ENCODE assay signal across 12 cellular contexts in the genomic region with DNA sequence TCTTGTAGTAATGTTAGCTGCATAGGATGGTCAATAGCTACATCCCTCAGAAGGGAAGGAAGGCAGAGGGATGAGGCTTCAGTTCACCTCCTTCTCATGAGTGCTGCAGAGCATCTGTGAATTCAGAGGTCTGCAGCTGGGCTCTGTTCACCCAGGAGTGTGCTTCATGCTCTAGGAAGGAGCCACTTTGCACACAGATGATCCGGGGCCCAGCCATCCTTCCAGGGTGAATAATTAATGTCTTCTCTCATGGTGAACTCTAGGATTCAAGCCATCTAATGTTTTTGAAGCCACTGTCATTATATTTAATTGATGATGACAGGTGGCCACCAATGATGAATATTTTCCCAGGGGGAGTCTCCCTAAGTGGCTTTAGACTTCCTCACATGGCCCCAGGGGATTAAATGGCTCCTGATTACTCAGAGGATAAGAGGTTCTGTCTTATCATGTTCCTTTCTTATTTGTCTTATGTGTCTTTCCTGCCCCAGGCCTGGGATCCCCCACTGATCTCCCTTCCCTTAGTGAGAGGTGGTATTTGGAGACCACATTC. TPM values are rescaled to one million over a fixed set of nuclear protein-coding genes. Genes with fewer than 3 reads are reported as not detected.
DNase-seq lines count a peak whose midpoint lies in the region; ATAC-seq, FAIRE-seq and TF ChIP-seq lines count a peak whose summit lies in the region.
"Not testable (repeated sequence)": the region's sequence is repeated elsewhere in the genome, so short reads cannot be mapped to it uniquely, and the experiment has no call there.
"Had no signal": no experiment of that assay in that cellular context is flagged by ENCODE, and none has a peak within 500 bp of the region (broad histone marks: within the 10 kb centered on the region; RNA-seq: fewer than 3 reads in every experiment).

No MANE protein-coding gene starts in this region.

- CTCF ChIA-PET in OCI-LY7 (lab: Charles Lee; ENCODE audit: unreplicated experiment) = interaction anchor here (0.7 kb wide), 1 partner anchor 34 kb away, joined by 3 read pairs; no protein-coding TSS in a partner anchor

- not testable (repeated sequence) for H3K9ac ChIP-seq in BLaER1 treated with 17β-estradiol and CSF1 and Interleukin-3, amounts not matched to agents 10 nM and 100 nM; Karpas-422 (ENCODE audit: low read length); keratinocyte (ENCODE audit: control insufficient read depth, extremely low read depth, insufficient read depth, low read length)

- not testable (repeated sequence) for H3K9me2 ChIP-seq in Karpas-422 (replicated peaks; ENCODE audit: insufficient read depth, low read length); OCI-LY7 (ENCODE audit: insufficient read depth, low read length)

- H3K9me3 ChIP-seq in BLaER1 treated with 17β-estradiol and CSF1 and Interleukin-3, amounts not matched to agents 10 nM and 100 nM (replicated peaks in 1 of 11); Karpas-422 (ENCODE audit: low read length); OCI-LY7 (ENCODE audit: low read length); keratinocyte (ENCODE audit: control insufficient read depth, low read depth, low read length): not testable (repeated sequence)

- not testable (repeated sequence) for BruUV-seq in OCI-LY7 (replicated peaks; lab: Mats Ljungman, UMichigan)

- H3K4me2 ChIP-seq in BLaER1 treated with 17β-estradiol and CSF1 and Interleukin-3, amounts not matched to agents 10 nM and 100 nM = peak overlapping the region; percentile 23 to 98 (median 90); a peak in 19 of 22 replicates
- peak overlapping the region; percentile 52 for H3K4me2 ChIP-seq in Karpas-422 (ENCODE audit: low read depth, low read length, poor library complexity, severe bottlenecking)
- peak overlapping the region; percentile 77; the same call in 1 of the 2 replicates for H3K4me2 ChIP-seq in OCI-LY7 (ENCODE audit: low read length)
- not testable (repeated sequence) for H3K4me2 ChIP-seq in keratinocyte (ENCODE audit: control insufficient read depth, extremely low read depth, insufficient read depth, low read depth, low read length)

- POLR2A ChIA-PET in OCI-LY7 (lab: Charles Lee) = interaction anchor here (1.2 to 8.1 kb wide), 3 partner anchors 9 to 37 kb away, joined by 3 to 93 read pairs (median 9); no protein-coding TSS in a partner anchor

- H3K27me3 ChIP-seq in BLaER1 treated with 17β-estradiol and CSF1 and Interleukin-3, amounts not matched to agents 10 nM and 100 nM; Karpas-422 (ENCODE audit: low read length): not testable (repeated sequence)
- H3K27me3 ChIP-seq in keratinocyte (ENCODE audit: control insufficient read depth, extremely low read depth, insufficient read depth, low read length) = peaks cover 11% of the 10 kb centered on the region

- FAIRE-seq in keratinocyte (lab: Jason Lieb, UNC) = peak; percentile 70

- intact Hi-C loops in OCI-LY7 (cut with micrococcal nuclease; ENCODE audit: unreplicated experiment) = not testable (repeated sequence)

- TF ChIP-seq CTCF in OCI-LY7 (conservative IDR thresholded peaks at IDR 0.05; ENCODE audit: low read length); keratinocyte (optimal IDR thresholded peaks at IDR 0.05 in 1 of 3, IDR thresholded peaks at IDR 0.05 in 1 of 3, conservative IDR thresholded peaks at IDR 0.05 in 1 of 3; ENCODE audit: extremely low read depth in 1 of 3, insufficient read depth in 2 of 3, low read length in 3 of 3); omental fat pad (IDR thresholded peaks at IDR 0.05): not testable (repeated sequence)

- H3K27me3 Mint-ChIP-seq in stimulated activated naive B cell treated with anti-CD40 and anti-IgM and Interleukin-4, amounts not matched to agents 10 μg/mL and 1 μg/mL and 100 μg/mL, for 72 hours = not testable (repeated sequence)

- H2AFZ ChIP-seq in Karpas-422 (ENCODE audit: low read length); OCI-LY7 (ENCODE audit: low read length); keratinocyte (ENCODE audit: control insufficient read depth, low read length): not testable (repeated sequence)

- peaks cover 11 to 20% of the 10 kb centered on the region in 2 donors for H3K36me3 Mint-ChIP-seq in stimulated activated naive B cell treated with anti-CD40 and anti-IgM and Interleukin-4, amounts not matched to agents 10 μg/mL and 1 μg/mL and 100 μg/mL, for 72 hours

- peaks cover 0 to 66% (median 0%) of the 10 kb centered on the region in 11 experiments; a peak in 5 of 22 replicates for H4K20me1 ChIP-seq in BLaER1 treated with 17β-estradiol and CSF1 and Interleukin-3, amounts not matched to agents 10 nM and 100 nM
- peaks cover 62% of the 10 kb centered on the region for H4K20me1 ChIP-seq in Karpas-422 (ENCODE audit: insufficient read depth, low read depth, low read length)
- H4K20me1 ChIP-seq in OCI-LY7 (ENCODE audit: insufficient read depth, low read length); keratinocyte (ENCODE audit: control insufficient read depth, extremely low read depth, insufficient read depth, low read length): not testable (repeated sequence)

- H3K4me1 Mint-ChIP-seq in stimulated activated naive B cell treated with anti-CD40 and anti-IgM and Interleukin-4, amounts not matched to agents 10 μg/mL and 1 μg/mL and 100 μg/mL, for 72 hours = peaks cover 74 to 87% of the 10 kb centered on the region in 2 donors

- ATAC-seq in omental fat pad (ENCODE audit: low FRiP score) = not testable (repeated sequence)
- ATAC-seq in stimulated activated naive B cell treated with anti-CD40 and anti-IgM and Interleukin-4, amounts not matched to agents 10 μg/mL and 1 μg/mL and 100 μg/mL, for 72 hours (replicated peaks) = peak; percentile 18 to 37

- H3K79me2 ChIP-seq in Karpas-422 (ENCODE audit: low read length); keratinocyte (ENCODE audit: control insufficient read depth, insufficient read depth, low read length): not testable (repeated sequence)
- H3K79me2 ChIP-seq in OCI-LY7 (ENCODE audit: insufficient read depth, low read depth, low read length) = peaks cover 17% of the 10 kb centered on the region

- H3K36me3 ChIP-seq in BLaER1 treated with 17β-estradiol and CSF1 and Interleukin-3, amounts not matched to agents 10 nM and 100 nM = peaks cover 0 to 34% (median 0%) of the 10 kb centered on the region in 11 experiments; a peak in 5 of 22 replicates
- H3K36me3 ChIP-seq in Karpas-422 (ENCODE audit: insufficient read depth, low read length); keratinocyte (ENCODE audit: control insufficient read depth in 2 of 2, extremely low read depth in 1 of 2, insufficient read depth in 2 of 2, low read length in 2 of 2): not testable (repeated sequence)
- H3K36me3 ChIP-seq in OCI-LY7 (ENCODE audit: insufficient read depth, low read length) = peaks cover 54% of the 10 kb centered on the region

- dilution Hi-C loops in keratinocyte (cut with MboI; ENCODE audit: extremely low pct_ligation_motif_present, low sequenced_read_pairs) = not testable (repeated sequence)

- peak overlapping the region in 3 of 11 experiments; percentile 43 to 67 (median 47); a peak in 3 of 22 replicates for H3K27ac ChIP-seq in BLaER1 treated with 17β-estradiol and CSF1 and Interleukin-3, amounts not matched to agents 10 nM and 100 nM
- H3K27ac ChIP-seq in Karpas-422 (ENCODE audit: low read length) (peak overlapping the region; percentile 13; the same call in 1 of the 2 replicates), OCI-LY7 (ENCODE audit: low read depth, low read length, poor library complexity, severe bottlenecking) (peak overlapping the region; percentile 81)
- H3K27ac ChIP-seq in keratinocyte (ENCODE audit: control insufficient read depth, insufficient read depth, low read length) = not testable (repeated sequence)

- H3K9me3 Mint-ChIP-seq in stimulated activated naive B cell treated with anti-CD40 and anti-IgM and Interleukin-4, amounts not matched to agents 10 μg/mL and 1 μg/mL and 100 μg/mL, for 72 hours = not testable (repeated sequence)

- not testable (repeated sequence) for H3K4me3 ChIP-seq in BLaER1 treated with 17β-estradiol and CSF1 and Interleukin-3, amounts not matched to agents 10 nM and 100 nM; OCI-LY7 (ENCODE audit: low read depth, low read length, poor library complexity, severe bottlenecking); keratinocyte (ENCODE audit: control insufficient read depth in 2 of 3, extremely low read depth in 1 of 3, insufficient read depth in 2 of 3, low read depth in 1 of 3, low read length in 3 of 3)
- peak overlapping the region; percentile 25; the same call in 1 of the 2 replicates for H3K4me3 ChIP-seq in Karpas-422 (ENCODE audit: low read length)

- H3K27ac Mint-ChIP-seq in stimulated activated naive B cell treated with anti-CD40 and anti-IgM and Interleukin-4, amounts not matched to agents 10 μg/mL and 1 μg/mL and 100 μg/mL, for 72 hours = not testable (repeated sequence)

- not testable (repeated sequence) for H3K9me1 ChIP-seq in keratinocyte (ENCODE audit: control insufficient read depth, extremely low read depth, insufficient read depth, low read length)

- H3K4me1 ChIP-seq in BLaER1 treated with 17β-estradiol and CSF1 and Interleukin-3, amounts not matched to agents 10 nM and 100 nM = peaks cover 51 to 97% (median 96%) of the 10 kb centered on the region in 10 experiments
- H3K4me1 ChIP-seq in Karpas-422 (ENCODE audit: low read length) = peaks cover 83% of the 10 kb centered on the region
- peaks cover 89% of the 10 kb centered on the region for H3K4me1 ChIP-seq in OCI-LY7 (ENCODE audit: insufficient read depth, low read length, poor library complexity, severe bottlenecking)
- not testable (repeated sequence) for H3K4me1 ChIP-seq in keratinocyte (ENCODE audit: control insufficient read depth, extremely low read depth, insufficient read depth, low read length)

- H3K4me3 Mint-ChIP-seq in stimulated activated naive B cell treated with anti-CD40 and anti-IgM and Interleukin-4, amounts not matched to agents 10 μg/mL and 1 μg/mL and 100 μg/mL, for 72 hours = peak overlapping the region in 1 of 2 donors; percentile 21

- peak; percentile 70 for DNase-seq in Karpas-422
- DNase-seq in NCI-H2171 treated with DMSO at 0.1 percent for 48 hours (lab: John Stamatoyannopoulos, UW) = peak; percentile 21
- DNase-seq in OCI-LY7 (ENCODE audit: low spot score); keratinocyte (ENCODE audit: low read depth, low spot score); stimulated activated naive B cell treated with anti-CD40 and anti-IgM and Interleukin-4, amounts not matched to agents 10 μg/mL and 1 μg/mL and 100 μg/mL, for 72 hours: not testable (repeated sequence)
- peak; percentile 2 for DNase-seq in activated T-cell treated with anti-CD3 and anti-CD28 coated beads, Interleukin-2, amount 50 U/mL, for 1 hour
- DNase-seq in omental fat pad (ENCODE audit: low spot score) = peak; percentile 4

RNA-seq across cellular contexts. Expression of gene IGLL5, which starts 10.9 kb away (rescaled TPM):
- 1.1 and 8.3 TPM in 2 replicates for total RNA-seq in Karpas-422 (2014; rRNA removed; shearing (Covaris generic); ENCODE audit: low replicate concordance)
- 219 TPM in 2 replicates for total RNA-seq in OCI-LY7 (2014; rRNA removed; shearing (Covaris generic))
- total RNA-seq in OCI-LY7 (2022) (364 and 387 TPM in 2 replicates), omental fat pad (1 to 10 TPM; 1.2 to 7.7 (median 1.4) TPM)
- polyA plus RNA-seq in keratinocyte = not detected in 3 replicates
- not detected for polyA plus RNA-seq in keratinocyte (2011; ENCODE audit: low read depth)
- not detected in 2 replicates for polyA plus RNA-seq in keratinocyte (2011; cell fraction: cytosol; rRNA removed)
- not detected in 2 replicates for polyA plus RNA-seq in keratinocyte (2011; cell fraction: nucleus; rRNA removed)
- polyA plus RNA-seq in keratinocyte (2012; ENCODE audit: low replicate concordance) = not detected in 2 replicates
- not detected in 3 replicates for polyA minus RNA-seq in keratinocyte
- polyA minus RNA-seq in keratinocyte (2011; cell fraction: cytosol; rRNA and poly(A)+ RNA removed) = not detected
- polyA minus RNA-seq in keratinocyte (2011; cell fraction: nucleus; rRNA and poly(A)+ RNA removed) = not detected in 2 replicates
- total RNA-seq: GM23248; H7; MCF 10A; T-helper 1 cell treated with Interleukin-12 subunit alpha and Interleukin-12 subunit beta and Interleukin-4 antibody, amounts not matched to agents 30 ng/mL and 1 ng/mL, for 36 hours had no signal
- polyA plus RNA-seq: GM23248 had no signal

Comparison
In these comparisons a context has a peak if more than half of its experiments do, and no peak if none do; other contexts are left out.
1. RNA of gene IGLL5, which starts 10.9 kb away (total RNA-seq): 219 to 387 TPM in OCI-LY7; 1.2 to 7.7 TPM in omental fat pad and 1.1 to 8.3 TPM in Karpas-422; every median in the first group is over 10 times any median in the second.